8 cellular contexts compared by ENCODE assay signal in the genomic region with DNA sequence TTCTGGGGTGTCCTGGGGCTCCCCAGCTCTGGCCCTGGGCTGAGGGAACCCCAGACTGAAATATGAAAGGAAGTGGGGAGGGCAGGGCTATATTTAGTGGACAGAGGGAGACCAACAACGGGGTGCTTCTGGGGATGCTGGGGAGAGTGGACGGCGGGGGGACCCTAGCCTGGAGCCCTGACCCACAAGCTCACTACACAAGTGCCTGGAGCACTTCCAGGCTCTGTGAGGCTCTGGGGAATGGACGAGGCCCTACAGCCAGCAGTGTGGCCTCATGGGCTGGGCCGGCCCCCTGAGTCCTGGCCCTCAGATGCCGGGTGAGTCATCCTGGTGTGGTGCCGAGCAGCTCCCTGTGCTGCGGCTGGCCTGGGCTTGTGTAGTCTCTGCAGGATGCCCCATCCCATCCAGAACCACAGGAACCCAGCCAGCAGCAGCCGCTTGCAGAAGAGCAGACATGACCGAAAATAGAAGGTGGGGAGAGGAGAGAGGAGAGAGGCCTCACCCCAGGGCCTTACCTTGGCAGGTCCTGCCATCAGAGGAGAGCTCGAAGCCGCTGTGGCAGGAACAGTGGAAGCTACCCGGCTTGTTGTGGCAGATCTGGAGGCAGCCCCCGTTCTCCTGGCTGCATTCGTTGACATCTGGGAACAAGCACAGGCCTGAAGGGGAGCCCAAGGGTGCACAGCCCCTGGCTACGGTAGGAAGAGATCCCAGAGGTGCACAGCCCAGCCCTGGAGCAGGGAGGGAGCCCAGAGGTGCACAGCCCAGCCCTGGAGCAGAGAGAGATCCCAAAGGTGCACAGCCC. TPM values are rescaled to one million over a fixed set of nuclear protein-coding genes. Genes with fewer than 3 reads are reported as not detected.
DNase-seq lines count a peak whose midpoint lies in the region; ATAC-seq, FAIRE-seq and TF ChIP-seq lines count a peak whose summit lies in the region.

No MANE protein-coding gene starts in this region.

- H3K36me3 ChIP-seq in NT2/D1 (ENCODE audit: insufficient read depth, insufficient read length, low read length) (peaks cover 64% of the 10 kb centered on the region), H1 (ENCODE audit: control insufficient read depth in 2 of 4, insufficient read depth in 4 of 4, low read length in 3 of 4) (peaks cover 0 to 5% (median 0%) of the 10 kb centered on the region in 4 experiments; a peak in 4 of 8 replicates), thyroid gland (peaks cover 11 to 17% of the 10 kb centered on the region in 2 donors)

- no peak for TF ChIP-seq POLR2A in H1 (IDR thresholded peaks at IDR 0.05; ENCODE audit: control extremely low read depth in 1 of 2, low read depth in 2 of 2, low read length in 2 of 2)
- peak in 1 of 2 donors; percentile 2 for TF ChIP-seq POLR2A in thyroid gland (IDR thresholded peaks at IDR 0.05)

- peak overlapping the region; percentile 24; the same call in 1 of the 2 replicates for H2BK20ac ChIP-seq in H1 (ENCODE audit: low read length)

- H3K4ac ChIP-seq in H1 (replicated peaks; ENCODE audit: insufficient read length, low read depth, low read length), result peak overlapping the region; percentile 79

- no peak for TF ChIP-seq CTCF in H1 (IDR thresholded peaks at IDR 0.05; ENCODE audit: control extremely low read depth in 1 of 3, insufficient read depth in 1 of 3, low read depth in 1 of 3, low read length in 3 of 3)
- TF ChIP-seq CTCF in thyroid gland (IDR thresholded peaks at IDR 0.05), result no peak

- H3K79me1 ChIP-seq in H1 (ENCODE audit: low read depth, low read length), result no peaks in the 10 kb centered on the region

- FAIRE-seq in H1 (lab: Jason Lieb, UNC), result no peak

- peak overlapping the region; percentile 95 for H3K18ac ChIP-seq in H1 (ENCODE audit: extremely low read depth, low read length)

- H3K27me3 ChIP-seq in NT2/D1 (ENCODE audit: insufficient read depth, insufficient read length), result no peaks in the 10 kb centered on the region
- H3K27me3 ChIP-seq in H1 (replicated peaks in 1 of 4; ENCODE audit: control insufficient read depth in 3 of 4, extremely low read depth in 1 of 4, insufficient read depth in 3 of 4, low read length in 3 of 4), result no peaks in the 10 kb centered on the region
- no peaks in the 10 kb centered on the region for H3K27me3 ChIP-seq in thyroid gland

- peak overlapping the region; percentile 37 for H4K5ac ChIP-seq in H1 (ENCODE audit: insufficient read length, low read depth, low read length)

- H4K91ac ChIP-seq in H1 (replicated peaks; ENCODE audit: insufficient read length, low read length), result peak overlapping the region; percentile 96

- TF ChIP-seq EP300 in H1 (IDR thresholded peaks at IDR 0.05; ENCODE audit: borderline replicate concordance in 1 of 2, low read depth in 2 of 2, low read length in 2 of 2), result no peak

- H3K9ac ChIP-seq in NT2/D1 (ENCODE audit: insufficient read length, low read depth), result peak overlapping the region; percentile 81
- no peak overlapping the region for H3K9ac ChIP-seq in H1 (replicated peaks in 1 of 4; ENCODE audit: extremely low read depth in 1 of 4, low read depth in 3 of 4, low read length in 3 of 4)

- H3K79me2 ChIP-seq in H1 (ENCODE audit: control insufficient read depth in 1 of 2, insufficient read depth in 2 of 2, low read length in 2 of 2), result no peaks in the 10 kb centered on the region

- peak overlapping the region; percentile 10; the same call in 1 of the 2 replicates for H2BK15ac ChIP-seq in H1 (ENCODE audit: low read length)

- H3K4me3 ChIP-seq in NT2/D1 (ENCODE audit: insufficient read length, low read depth), result peak overlapping the region; percentile 0
- no peak overlapping the region for H3K4me3 ChIP-seq in H1 (ENCODE audit: extremely low read depth in 1 of 4, insufficient read depth in 2 of 4, low read depth in 3 of 4, low read length in 4 of 4)
- no peak overlapping the region for H3K4me3 ChIP-seq in thyroid gland (replicated peaks in 1 of 3)

- H3K27ac ChIP-seq in H1 (ENCODE audit: low read depth, low read length), result peak overlapping the region; percentile 70
- H3K27ac ChIP-seq in thyroid gland, result peak overlapping the region; percentile 58 to 91 (median 77)

- H3K23ac ChIP-seq in H1 (ENCODE audit: insufficient read length), result no peak overlapping the region

- no peaks in the 10 kb centered on the region for H3K9me3 ChIP-seq in NT2/D1 (ENCODE audit: insufficient read depth, low read length)
- no peaks in the 10 kb centered on the region for H3K9me3 ChIP-seq in H1 (ENCODE audit: insufficient read depth in 2 of 2, low read depth in 1 of 2, low read length in 1 of 2)
- H3K9me3 ChIP-seq in thyroid gland, result no peaks in the 10 kb centered on the region

- H2BK12ac ChIP-seq in H1 (ENCODE audit: low read depth, low read length), result peak overlapping the region; percentile 88; the same call in 1 of the 2 replicates

- no peak overlapping the region for H2AFZ ChIP-seq in H1 (ENCODE audit: low read length)

- DNase-seq in NCI-H2107 treated with DMSO at 0.1 percent for 48 hours (lab: John Stamatoyannopoulos, UW; ENCODE audit: unreplicated experiment) (peak; percentile 24), NCI-H2107 (lab: John Stamatoyannopoulos, UW) (no peak), NT2/D1 (ENCODE audit: low read depth, low spot score) (peak; percentile 44), H1 (ENCODE audit: low read depth in 1 of 2, low spot score in 2 of 2) (no peak), lung microvascular endothelial cell (ENCODE audit: low read depth in 2 of 2) (peak; percentile 94 to 96), thyroid gland (peak; percentile 83 to 96)
- DNase-seq in activated T-cell treated with anti-CD3 and anti-CD28 coated beads, Interleukin-2, amount 50 U/mL, for 48 hours, result no peak

- H2AK5ac ChIP-seq in H1 (ENCODE audit: low read depth, low read length), result peak overlapping the region; percentile 75; the same call in 1 of the 2 replicates

- ATAC-seq in GM21526 (IDR thresholded peaks at IDR 0.05; ENCODE audit: low FRiP score, unreplicated experiment), result no peak

- no peak for TF ChIP-seq RAD21 in H1 (IDR thresholded peaks at IDR 0.05 in 1 of 2, conservative IDR thresholded peaks at IDR 0.05 in 1 of 2; ENCODE audit: low read depth in 2 of 2, low read length in 2 of 2)

- no peaks in the 10 kb centered on the region for H4K20me1 ChIP-seq in H1 (replicated peaks in 1 of 2; ENCODE audit: control insufficient read depth in 1 of 2, insufficient read depth in 2 of 2, low read length in 2 of 2)

- H4K8ac ChIP-seq in H1 (ENCODE audit: extremely low read depth, insufficient read depth, low read length), result peak overlapping the region; percentile 62; the same call in 1 of the 2 replicates

- peak overlapping the region; percentile 47 for H3K56ac ChIP-seq in H1 (replicated peaks; ENCODE audit: insufficient read length, low read depth, low read length)

- no peak overlapping the region for H3K4me2 ChIP-seq in H1 (ENCODE audit: insufficient read depth in 1 of 2, low read depth in 2 of 2, low read length in 2 of 2)

- peak overlapping the region; percentile 77 for H2BK120ac ChIP-seq in H1 (replicated peaks; ENCODE audit: low read depth, low read length)

- H2BK5ac ChIP-seq in H1 (ENCODE audit: low read depth, low read length), result peak overlapping the region; percentile 96

- no peak overlapping the region for H3K14ac ChIP-seq in H1 (ENCODE audit: insufficient read length)

- intact Hi-C loops in thyroid gland (cut with DNase I), result no loop called here

- H3K4me1 ChIP-seq in NT2/D1 (ENCODE audit: insufficient read depth, insufficient read length) (peaks cover 41% of the 10 kb centered on the region), H1 (replicated peaks in 1 of 4; ENCODE audit: control insufficient read depth in 3 of 4, insufficient read depth in 4 of 4, low read length in 3 of 4) (peaks cover 0 to 16% (median 7%) of the 10 kb centered on the region in 4 experiments; a peak in 5 of 7 replicates), thyroid gland (peaks cover 43 to 44% of the 10 kb centered on the region in 2 donors)

- POLR2A ChIA-PET in H1 (lab: Charles Lee; ENCODE audit: partially characterized antibody), result interaction anchor here (1.1 to 1.5 kb wide), 2 partner anchors 18 to 26 kb away, joined by 3 to 4 read pairs; no protein-coding TSS in a partner anchor

- 78% methylated on average over 16 of the region's 16 CpGs; no CpG with 5 or more reads in 1 of the 2 experiments for WGBS in H1 (ENCODE audit: extremely low coverage in 1 of 2, insufficient coverage in 1 of 2, insufficient read length in 1 of 2, insufficient replicate concordance in 2 of 2, low coverage in 1 of 2, low lambda C conversion rate in 2 of 2, missing lambda C conversion rate in 1 of 2), 2 experiments
- 40 to 56% methylated on average over 16 of the region's 16 CpGs for WGBS in thyroid gland, 2 donors

- CTCF ChIA-PET in H1 (lab: Charles Lee; ENCODE audit: partially characterized antibody), result no interaction called here

- H3K23me2 ChIP-seq in H1 (ENCODE audit: low read depth, low read length), result no peaks in the 10 kb centered on the region

TF ChIP-seq in H1, 55 proteins besides CTCF, POLR2A, EP300 and RAD21:
- TF ChIP-seq SP2 (IDR thresholded peaks at IDR 0.05; ENCODE audit: low read length) (no peak), CTBP2 (IDR thresholded peaks at IDR 0.05; ENCODE audit: borderline replicate concordance, insufficient read depth, insufficient read length, low read length) (no peak), HDAC6 (IDR thresholded peaks at IDR 0.05; ENCODE audit: low read depth, low read length) (no peak), JUND (IDR thresholded peaks at IDR 0.05; ENCODE audit: low read length) (peak; percentile 62; the same call in 1 of the 2 replicates), SUZ12 (IDR thresholded peaks at IDR 0.05; ENCODE audit: low read length) (no peak)
- TF ChIP-seq, protein P1, sequence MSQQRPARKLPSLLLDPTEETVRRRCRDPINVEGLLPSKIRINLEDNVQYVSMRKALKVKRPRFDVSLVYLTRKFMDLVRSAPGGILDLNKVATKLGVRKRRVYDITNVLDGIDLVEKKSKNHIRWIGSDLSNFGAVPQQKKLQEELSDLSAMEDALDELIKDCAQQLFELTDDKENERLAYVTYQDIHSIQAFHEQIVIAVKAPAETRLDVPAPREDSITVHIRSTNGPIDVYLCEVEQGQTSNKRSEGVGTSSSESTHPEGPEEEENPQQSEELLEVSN (IDR thresholded peaks at IDR 0.05), result no peak

RNA-seq across cellular contexts. Expression of gene GAS6, which starts 26.1 kb away (rescaled TPM):
- total RNA-seq in H1 (2021; fragmentation: NEBNext Ultra II Directional; extraction: Animal tissue kit (Norgen Biotek cat#: 25700)), result 18.4 and 18.6 TPM in 2 replicates
- polyA plus RNA-seq in H1 (2011; rRNA removed), result 31.0 and 37.3 TPM in 2 replicates
- polyA plus RNA-seq in H1 (2011; cell fraction: cytosol; rRNA removed), result 33.1 TPM
- 60.3 TPM for polyA plus RNA-seq in H1 (2011; cell fraction: nucleus; rRNA removed)
- polyA plus RNA-seq in H1 (2012, experiment 1 of 2), result 17.9 to 34.8 TPM (median 30.9 TPM) in 4 replicates
- 18.3 TPM for polyA plus RNA-seq in H1 (2012, experiment 2 of 2)
- 11.4 TPM for polyA plus RNA-seq in H1 (2013, experiment 1 of 2)
- 10.5 TPM for polyA plus RNA-seq in H1 (2013, experiment 2 of 2)
- 6.4 and 7.4 TPM in 2 replicates for polyA minus RNA-seq in H1 (2011; rRNA and poly(A)+ RNA removed)
- 11.8 TPM for polyA minus RNA-seq in H1 (2011; cell fraction: cytosol; rRNA and poly(A)+ RNA removed)
- polyA minus RNA-seq in H1 (2011; cell fraction: nucleus; rRNA and poly(A)+ RNA removed), result 13.8 TPM
- total RNA-seq in lung microvascular endothelial cell (54.5 and 130 TPM in 2 replicates), thyroid gland (100 to 1,000 TPM; 145 to 197 (median 173) TPM)

Comparison
In these comparisons a context has a peak if more than half of its experiments do, and no peak if none do; other contexts are left out.
1. DNase-seq: peak in NCI-H2107 treated with DMSO at 0.1 percent for 48 hours (single experiment), NT2/D1 (single experiment), lung microvascular endothelial cell (2 of 2) and thyroid gland (2 of 2); none in NCI-H2107 (single experiment), H1 (0 of 2) and activated T-cell treated with anti-CD3 and anti-CD28 coated beads, Interleukin-2, amount 50 U/mL, for 48 hours (0 of 2).